In the genomic region with DNA sequence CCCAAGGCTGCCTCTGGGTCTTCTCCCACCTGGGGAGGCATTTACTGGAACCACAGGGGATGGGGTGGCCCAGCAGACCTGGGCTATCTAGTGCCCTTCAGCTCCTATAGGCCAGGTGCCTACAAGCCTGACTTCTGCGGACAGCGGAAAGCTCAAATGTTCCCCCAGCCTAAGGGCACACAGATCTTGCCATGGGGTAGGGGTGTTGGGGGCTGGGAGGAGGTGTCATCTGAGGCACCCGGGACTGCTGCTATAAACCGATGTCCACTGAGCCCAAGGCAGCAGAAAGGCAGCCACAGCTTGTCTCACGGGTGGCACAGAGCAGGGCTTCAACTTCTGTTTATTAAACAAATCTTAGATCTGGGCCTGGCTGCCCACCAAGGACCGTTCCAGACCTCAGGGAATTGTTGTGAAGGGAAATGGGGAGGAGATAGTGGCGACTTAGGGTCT, we compare ENCODE assay signal across 8 cellular contexts. TPM values are rescaled to one million over a fixed set of nuclear protein-coding genes. Genes with fewer than 3 reads are reported as not detected.
DNase-seq lines count a peak whose midpoint lies in the region; ATAC-seq and TF ChIP-seq lines count a peak whose summit lies in the region.

No MANE protein-coding gene starts in this region.

- TF ChIP-seq EP300 in sigmoid colon (IDR thresholded peaks at IDR 0.05): no peak

- H3K27me3 ChIP-seq in sigmoid colon: no peaks in the 10 kb centered on the region

- no peaks in the 10 kb centered on the region for H3K9me3 Mint-ChIP-seq in T-cell

- no peaks in the 10 kb centered on the region for H3K9me3 ChIP-seq in sigmoid colon

- intact Hi-C loops in sigmoid colon (cut with DNase I): loop anchor here (2.0 kb wide), 1 partner anchor 32 kb away; a partner anchor contains a TSS

- H3K4me1 ChIP-seq in sigmoid colon: peaks cover 0 to 86% (median 80%) of the 10 kb centered on the region in 4 donors

- no peaks in the 10 kb centered on the region for H3K27me3 Mint-ChIP-seq in T-cell

- CTCF ChIA-PET in T-cell (lab: Charles Lee): no interaction called here

- ATAC-seq in T-cell (replicated peaks in 1 of 4) (no peak), HG02973 (IDR thresholded peaks at IDR 0.05; ENCODE audit: unreplicated experiment) (no peak)

- H3K27ac ChIP-seq in sigmoid colon: peak overlapping the region; percentile 98 to 100 (median 99)

- peak overlapping the region; percentile 46 to 69 for H3K27ac Mint-ChIP-seq in T-cell

- peaks cover 35 to 45% (median 35%) of the 10 kb centered on the region in 3 donors for H3K4me1 Mint-ChIP-seq in T-cell

- no peaks in the 10 kb centered on the region for H3K36me3 Mint-ChIP-seq in T-cell

- peak overlapping the region; percentile 65 for H3K4me3 ChIP-seq in fibroblast of the aortic adventitia (ENCODE audit: low read depth, low read length)
- H3K4me3 ChIP-seq in sigmoid colon: peak overlapping the region in 3 of 4 donors; percentile 86 to 91 (median 90)

- H3K4me3 Mint-ChIP-seq in T-cell: peak overlapping the region; percentile 72 to 79 (median 79)

- TF ChIP-seq CTCF in fibroblast of the aortic adventitia (IDR thresholded peaks at IDR 0.05; ENCODE audit: insufficient read depth, low read length): no peak
- no peak for TF ChIP-seq CTCF in sigmoid colon (IDR thresholded peaks at IDR 0.05)

- DNase-seq in EL (peak; percentile 14), T-cell (no peak), fibroblast of the aortic adventitia (ENCODE audit: low read depth) (no peak), sigmoid colon (no peak), SIG-M5 treated with dmso at 0.1 percent for 504 hours (lab: John Stamatoyannopoulos, UW; ENCODE audit: unreplicated experiment) (no peak), G401 (ENCODE audit: low spot score) (no peak)
- no peak for DNase-seq in effector CD8-positive, alpha-beta T cell (lab: John Stamatoyannopoulos, UW)

- 81 to 88% methylated on average over 7 of the region's 7 CpGs for WGBS in sigmoid colon, 2 donors

- no peak for TF ChIP-seq POLR2A in sigmoid colon (IDR thresholded peaks at IDR 0.05)

- POLR2A ChIA-PET in T-cell (lab: Charles Lee): no interaction called here

- in situ Hi-C loops in G401 (cut with HindIII; ENCODE audit: low sequenced_read_pairs): no loop called here

- peaks cover 0 to 3% (median 0%) of the 10 kb centered on the region in 4 donors for H3K36me3 ChIP-seq in sigmoid colon

RNA-seq across cellular contexts. Expression of a gene that starts 3.6 kb away (rescaled TPM):
- 10 to 100 TPM; 18.0 to 41.5 (median 31.2) TPM for total RNA-seq in T-cell
- 127 and 139 TPM in 2 replicates for total RNA-seq in fibroblast of the aortic adventitia (ENCODE audit: low replicate concordance)
- total RNA-seq in sigmoid colon: 100 to 1,000 TPM; 102 to 179 (median 117) TPM
- 100 to 1,000 TPM in 1 of 3 donors, 10 to 100 TPM in 2; 72.7 to 116 (median 86.2) TPM for polyA plus RNA-seq in sigmoid colon
- total RNA-seq in G401 (2014; rRNA removed; shearing (Covaris generic)): 85.0 and 94.1 TPM in 2 replicates

RNA-seq across cellular contexts. Expression of a gene that starts 27.6 kb away (rescaled TPM):
- total RNA-seq in T-cell: 100 to 1,000 TPM in 2 of 5 donors, 10 to 100 TPM in 3; 91.1 to 184 (median 97.0) TPM
- total RNA-seq in fibroblast of the aortic adventitia (ENCODE audit: low replicate concordance): 13.2 and 27.3 TPM in 2 replicates
- total RNA-seq in sigmoid colon: 10 to 100 TPM; 41.0 to 66.5 (median 58.7) TPM
- polyA plus RNA-seq in sigmoid colon: 10 to 100 TPM; 25.7 to 33.1 (median 31.2) TPM
- total RNA-seq in G401 (2014; rRNA removed; shearing (Covaris generic)): 13.6 and 16.4 TPM in 2 replicates

RNA-seq across cellular contexts. Expression of a gene that starts 32.8 kb away (rescaled TPM):
- total RNA-seq in T-cell (10 to 100 TPM; 18.0 to 26.8 (median 22.6) TPM), fibroblast of the aortic adventitia (ENCODE audit: low replicate concordance) (70.0 and 106 TPM in 2 replicates), sigmoid colon (10 to 100 TPM; 61.5 to 88.7 (median 76.1) TPM)
- polyA plus RNA-seq in sigmoid colon: 10 to 100 TPM; 33.6 to 68.4 (median 48.0) TPM
- 62.8 and 92.7 TPM in 2 replicates for total RNA-seq in G401 (2014; rRNA removed; shearing (Covaris generic))
